In genomic region chr20:32210206-32210605, GRCh38 we compare ENCODE assay signal across 12 cellular contexts. TPM values are rescaled to one million over a fixed set of nuclear protein-coding genes. Genes with fewer than 3 reads are reported as not detected.
DNase-seq lines count a peak whose midpoint lies in the region; ATAC-seq and TF ChIP-seq lines count a peak whose summit lies in the region.
"Had no signal": no experiment of that assay in that cellular context is flagged by ENCODE, and none has a peak within 500 bp of the region (broad histone marks: within the 10 kb centered on the region; RNA-seq: fewer than 3 reads in every experiment).

No MANE protein-coding gene starts in this region.

- WGBS in endodermal cell (ENCODE audit: insufficient coverage in 1 of 2, insufficient read length in 1 of 2), 2 experiments = 94 to 100% methylated on average over 2 to 3 of the region's 3 CpGs

- H3K4me1 ChIP-seq in DND-41 (ENCODE audit: insufficient read depth, low read length) (peaks cover 44% of the 10 kb centered on the region), endodermal cell (ENCODE audit: control insufficient read depth, insufficient read depth, low read length) (peaks cover 7% of the 10 kb centered on the region)

- H3K79me2 ChIP-seq in DND-41 (ENCODE audit: insufficient read depth, low read length) = peaks cover 69% of the 10 kb centered on the region

- CTCF ChIA-PET in RWPE1 (lab: Yijun Ruan, JAX) = interaction anchor here (0.7 to 1.1 kb wide), 2 partner anchors 15 to 553 kb away, joined by 3 read pairs; no protein-coding TSS in a partner anchor

- no peaks in the 10 kb centered on the region for H3K9me3 ChIP-seq in DND-41 (ENCODE audit: insufficient read depth, low read length, severe bottlenecking)
- no peaks in the 10 kb centered on the region for H3K9me3 ChIP-seq in endodermal cell (ENCODE audit: control insufficient read depth, low read length)
- H3K9me3 ChIP-seq: right atrium auricular region had no signal

- H2AFZ ChIP-seq in DND-41 (ENCODE audit: low read depth, low read length) = no peak overlapping the region

- no peaks in the 10 kb centered on the region for H3K27me3 ChIP-seq in DND-41 (ENCODE audit: insufficient read depth, low read length, poor library complexity)
- no peaks in the 10 kb centered on the region for H3K27me3 ChIP-seq in endodermal cell (ENCODE audit: control insufficient read depth, insufficient read depth, low read length, poor library complexity, severe bottlenecking)
- H3K27me3 ChIP-seq: right atrium auricular region had no signal

- H3K27ac Mint-ChIP-seq in endodermal cell = peak overlapping the region; percentile 25
- no peak overlapping the region for H3K27ac Mint-ChIP-seq in osteocyte (ENCODE audit: unreplicated experiment)
- H3K27ac Mint-ChIP-seq: HFFc6 had no signal

- peak overlapping the region; percentile 76; the same call in 1 of the 2 replicates for H3K4me2 ChIP-seq in DND-41 (ENCODE audit: insufficient read depth, low read length)

- no peaks in the 10 kb centered on the region for H3K9me3 Mint-ChIP-seq in endodermal cell
- H3K9me3 Mint-ChIP-seq in osteocyte (ENCODE audit: unreplicated experiment) = no peaks in the 10 kb centered on the region
- H3K9me3 Mint-ChIP-seq: dendritic cell treated with granulocyte-macrophage colony-stimulating factor and Interleukin-4, amounts not matched to agents 40 ng/mL and 50 ng/mL, for 4 days; HFFc6 had no signal

- H3K36me3 Mint-ChIP-seq in endodermal cell (ENCODE audit: low read depth) (peaks cover 23% of the 10 kb centered on the region), osteocyte (ENCODE audit: unreplicated experiment) (peaks cover 9% of the 10 kb centered on the region)

- peak overlapping the region; percentile 92 for H3K4me3 Mint-ChIP-seq in endodermal cell
- H3K4me3 Mint-ChIP-seq in osteocyte (ENCODE audit: unreplicated experiment) = peak overlapping the region; percentile 44
- H3K4me3 Mint-ChIP-seq: dendritic cell treated with granulocyte-macrophage colony-stimulating factor and Interleukin-4, amounts not matched to agents 40 ng/mL and 50 ng/mL, for 4 days had no signal

- POLR2A ChIA-PET in RWPE1 (lab: Yijun Ruan, JAX; ENCODE audit: low non-redundant PET) = interaction anchor here (0.5 kb wide), 1 partner anchor 99 kb away, joined by 4 read pairs; no protein-coding TSS in a partner anchor

- H3K36me3 ChIP-seq in DND-41 (ENCODE audit: insufficient read depth, low read length) (peaks cover 54% of the 10 kb centered on the region), endodermal cell (ENCODE audit: control insufficient read depth, insufficient read depth, low read length) (peaks cover 18% of the 10 kb centered on the region)

- peaks cover 14% of the 10 kb centered on the region for H4K20me1 ChIP-seq in DND-41 (ENCODE audit: insufficient read depth, low read length)

- H3K4me1 Mint-ChIP-seq in endodermal cell (peaks cover 33% of the 10 kb centered on the region), osteocyte (ENCODE audit: unreplicated experiment) (peaks cover 38% of the 10 kb centered on the region)

- DNase-seq in DND-41 (no peak), RWPE1 (ENCODE audit: low spot score) (no peak), endodermal cell (no peak), osteocyte (ENCODE audit: extremely low spot score, unreplicated experiment) (no peak), NCI-H1417 treated with DMSO at 0.1 percent for 48 hours (lab: John Stamatoyannopoulos, UW) (no peak)
- DNase-seq: HFFc6, midbrain had no signal

- TF ChIP-seq CTCF in DND-41 (IDR thresholded peaks at IDR 0.05; ENCODE audit: borderline replicate concordance, extremely low read depth, low read length, poor library complexity, severe bottlenecking) (no peak), RWPE1 (conservative IDR thresholded peaks at IDR 0.05; ENCODE audit: low read depth) (no peak), endodermal cell (conservative IDR thresholded peaks at IDR 0.05) (no peak), osteocyte (IDR thresholded peaks at IDR 0.05) (no peak)

- no peaks in the 10 kb centered on the region for H3K27me3 Mint-ChIP-seq in endodermal cell (ENCODE audit: insufficient read depth)
- H3K27me3 Mint-ChIP-seq in osteocyte (ENCODE audit: unreplicated experiment) = no peaks in the 10 kb centered on the region
- H3K27me3 Mint-ChIP-seq: dendritic cell treated with granulocyte-macrophage colony-stimulating factor and Interleukin-4, amounts not matched to agents 40 ng/mL and 50 ng/mL, for 4 days had no signal

- no peak for ATAC-seq in DND-41 (ENCODE audit: insufficient read depth, low read depth)
- ATAC-seq in GM19351 (IDR thresholded peaks at IDR 0.05; ENCODE audit: unreplicated experiment) = no peak
- no peak for ATAC-seq in HG03342 (IDR thresholded peaks at IDR 0.05; ENCODE audit: unreplicated experiment)

- no peak overlapping the region for H3K4me3 ChIP-seq in DND-41 (ENCODE audit: low read depth in 1 of 2, low read length in 2 of 2)
- H3K4me3 ChIP-seq in endodermal cell (ENCODE audit: low read length) = no peak overlapping the region
- H3K4me3 ChIP-seq: right atrium auricular region, SK-N-MC had no signal

- H3K9ac ChIP-seq in DND-41 (ENCODE audit: low read depth, low read length) (no peak overlapping the region), endodermal cell (ENCODE audit: extremely low read depth, low read length, poor library complexity, severe bottlenecking) (no peak overlapping the region)

- no peak overlapping the region for H3K27ac ChIP-seq in DND-41 (ENCODE audit: low read length)
- peak overlapping the region; percentile 23 for H3K27ac ChIP-seq in RWPE1
- H3K27ac ChIP-seq in endodermal cell (ENCODE audit: low read depth, low read length) = no peak overlapping the region
- H3K27ac ChIP-seq: right atrium auricular region, SK-N-MC had no signal

RNA-seq across cellular contexts. Expression of gene POFUT1, which starts 2.5 kb away (rescaled TPM):
- total RNA-seq in endodermal cell (10 to 100 TPM; 43.9 to 44.8 TPM), osteocyte (49.5 and 52.7 TPM in 2 replicates)
- polyA plus RNA-seq in endodermal cell (2013, experiment 1 of 2) = 27.7 TPM
- 25.8 TPM for polyA plus RNA-seq in endodermal cell (2013, experiment 2 of 2)

RNA-seq across cellular contexts. Expression of gene PLAGL2, which starts 2.7 kb away (rescaled TPM):
- total RNA-seq in endodermal cell = 10 to 100 TPM; 25.5 to 34.5 TPM
- polyA plus RNA-seq in endodermal cell (2013, experiment 1 of 2) = 30.1 TPM
- polyA plus RNA-seq in endodermal cell (2013, experiment 2 of 2) = 26.0 TPM
- total RNA-seq in osteocyte = 11.5 and 11.8 TPM in 2 replicates
